In genomic region chr11:76642341-76642740, GRCh38 we compare ENCODE assay signal across 16 cellular contexts. TPM values are rescaled to one million over a fixed set of nuclear protein-coding genes. Genes with fewer than 3 reads are reported as not detected.
A peak's percentile ranks its signal among the peaks of the same experiment; 100 is the strongest.
DNase-seq lines count a peak whose midpoint lies in the region; ATAC-seq, FAIRE-seq and TF ChIP-seq lines count a peak whose summit lies in the region.
"Had no signal": no experiment of that assay in that cellular context is flagged by ENCODE, and none has a peak within 500 bp of the region (broad histone marks: within the 10 kb centered on the region; RNA-seq: fewer than 3 reads in every experiment).

No MANE protein-coding gene starts in this region.

- no peaks in the 10 kb centered on the region for H3K4me1 ChIP-seq in sigmoid colon
- H3K4me1 ChIP-seq: testis had no signal

- no peak overlapping the region for H3K27ac Mint-ChIP-seq in activated naive CD4-positive, alpha-beta T cell treated with anti-CD3 and anti-CD28 coated beads, Interleukin-2, amount 10 ng/mL, durations not matched to agents 7 days and 5 days
- H3K27ac Mint-ChIP-seq: CD8-positive, alpha-beta memory T cell; effector memory CD8-positive, alpha-beta T cell had no signal

- peak; percentile 81 for FAIRE-seq in GM12892 (lab: Jason Lieb, UNC)

- H3K36me3 ChIP-seq in sigmoid colon = no peaks in the 10 kb centered on the region
- H3K36me3 ChIP-seq in WERI-Rb-1 = no peaks in the 10 kb centered on the region
- H3K36me3 ChIP-seq: brain microvascular endothelial cell, MG63 had no signal

- H3K4me3 ChIP-seq in sigmoid colon = no peak overlapping the region
- no peak overlapping the region for H3K4me3 ChIP-seq in WERI-Rb-1 (ENCODE audit: low read depth, low read length)
- H3K4me3 ChIP-seq: MG63, testis had no signal

- peaks cover 10% of the 10 kb centered on the region for H3K4me1 Mint-ChIP-seq in activated naive CD4-positive, alpha-beta T cell treated with anti-CD3 and anti-CD28 coated beads, Interleukin-2, amount 10 ng/mL, durations not matched to agents 7 days and 5 days

- H3K9me3 ChIP-seq in sigmoid colon = no peaks in the 10 kb centered on the region
- H3K9me3 ChIP-seq in WERI-Rb-1 (ENCODE audit: severe bottlenecking) = peaks cover 4% of the 10 kb centered on the region
- H3K9me3 ChIP-seq: testis had no signal

- TF ChIP-seq POLR2A in GM12892 (IDR thresholded peaks at IDR 0.05; ENCODE audit: low read depth, low read length) (no peak), sigmoid colon (IDR thresholded peaks at IDR 0.05) (no peak)

- no peak for TF ChIP-seq EP300 in sigmoid colon (IDR thresholded peaks at IDR 0.05)

- TF ChIP-seq CTCF in sigmoid colon (IDR thresholded peaks at IDR 0.05) (no peak), WERI-Rb-1 (IDR thresholded peaks at IDR 0.05; ENCODE audit: low read depth, low read length) (no peak)

- DNase-seq in GM12892 (ENCODE audit: insufficient read length) (no peak), NCI-H1417 treated with DMSO at 0.1 percent for 48 hours (lab: John Stamatoyannopoulos, UW) (peak; percentile 7), sigmoid colon (peak; percentile 43), DMS153 treated with DMSO at 0.1 percent for 48 hours (lab: John Stamatoyannopoulos, UW; ENCODE audit: unreplicated experiment) (no peak), WERI-Rb-1 (no peak)
- DNase-seq in activated naive CD4-positive, alpha-beta T cell treated with anti-CD3 and anti-CD28 coated beads, Interleukin-2, amount 10 ng/mL, durations not matched to agents 7 days and 5 days = peak; percentile 14
- DNase-seq: brain microvascular endothelial cell; CD8-positive, alpha-beta memory T cell; effector memory CD8-positive, alpha-beta T cell; foreskin melanocyte; MG63; NCI-H446; testis had no signal

- intact Hi-C loops in sigmoid colon (cut with DNase I) = no loop called here

- H3K9me3 Mint-ChIP-seq in activated naive CD4-positive, alpha-beta T cell treated with anti-CD3 and anti-CD28 coated beads, Interleukin-2, amount 10 ng/mL, durations not matched to agents 7 days and 5 days = no peaks in the 10 kb centered on the region
- H3K9me3 Mint-ChIP-seq: effector memory CD8-positive, alpha-beta T cell had no signal

- H3K36me3 Mint-ChIP-seq in activated naive CD4-positive, alpha-beta T cell treated with anti-CD3 and anti-CD28 coated beads, Interleukin-2, amount 10 ng/mL, durations not matched to agents 7 days and 5 days = no peaks in the 10 kb centered on the region

- H3K27me3 ChIP-seq in sigmoid colon (no peaks in the 10 kb centered on the region), WERI-Rb-1 (ENCODE audit: insufficient read depth, low read depth, severe bottlenecking) (no peaks in the 10 kb centered on the region)
- H3K27me3 ChIP-seq: brain microvascular endothelial cell, testis had no signal

- H3K27ac ChIP-seq in sigmoid colon = no peak overlapping the region
- no peak overlapping the region for H3K27ac ChIP-seq in WERI-Rb-1
- H3K27ac ChIP-seq: brain microvascular endothelial cell, testis had no signal

- CTCF ChIA-PET in activated naive CD4-positive, alpha-beta T cell treated with anti-CD3 and anti-CD28 coated beads, Interleukin-2, amount 10 ng/mL, durations not matched to agents 7 days and 5 days (lab: Charles Lee) = no interaction called here

- no peak for ATAC-seq in HG03469 (IDR thresholded peaks at IDR 0.05; ENCODE audit: unreplicated experiment)
- ATAC-seq: effector memory CD8-positive, alpha-beta T cell; HCT116 had no signal

- H3K27me3 Mint-ChIP-seq in activated naive CD4-positive, alpha-beta T cell treated with anti-CD3 and anti-CD28 coated beads, Interleukin-2, amount 10 ng/mL, durations not matched to agents 7 days and 5 days = peaks cover 60% of the 10 kb centered on the region

- no peak overlapping the region for H3K4me3 Mint-ChIP-seq in activated naive CD4-positive, alpha-beta T cell treated with anti-CD3 and anti-CD28 coated beads, Interleukin-2, amount 10 ng/mL, durations not matched to agents 7 days and 5 days
- H3K4me3 Mint-ChIP-seq: CD8-positive, alpha-beta memory T cell; effector memory CD8-positive, alpha-beta T cell had no signal

- WGBS in sigmoid colon, 2 donors = 74 to 81% methylated on average over 8 of the region's 8 CpGs

RNA-seq across cellular contexts. Expression of gene LRRC32, which starts 28.2 kb away (rescaled TPM):
- polyA plus RNA-seq in GM12892 (2012; ENCODE audit: missing spikeins) = 5.1 TPM
- 10 to 100 TPM in 3 of 4 donors, 1 to 10 TPM in 1; 6.4 to 30.7 (median 16.2) TPM for total RNA-seq in sigmoid colon
- polyA plus RNA-seq in sigmoid colon = 10 to 100 TPM in 1 of 3 donors, 1 to 10 TPM in 1, under 1 TPM in 1; 0.69 to 18.3 (median 1.8) TPM
- total RNA-seq: HT-29 had no signal

Comparison
In these comparisons a context has a peak if more than half of its experiments do, and no peak if none do; other contexts are left out.
1. DNase-seq: peak in NCI-H1417 treated with DMSO at 0.1 percent for 48 hours (single experiment), activated naive CD4-positive, alpha-beta T cell treated with anti-CD3 and anti-CD28 coated beads, Interleukin-2, amount 10 ng/mL, durations not matched to agents 7 days and 5 days (single experiment) and sigmoid colon (single experiment); none in GM12892 (single experiment), DMS153 treated with DMSO at 0.1 percent for 48 hours (single experiment) and WERI-Rb-1 (single experiment).